Comparison of ENCODE assay signal across 6 cellular contexts in the genomic region with DNA sequence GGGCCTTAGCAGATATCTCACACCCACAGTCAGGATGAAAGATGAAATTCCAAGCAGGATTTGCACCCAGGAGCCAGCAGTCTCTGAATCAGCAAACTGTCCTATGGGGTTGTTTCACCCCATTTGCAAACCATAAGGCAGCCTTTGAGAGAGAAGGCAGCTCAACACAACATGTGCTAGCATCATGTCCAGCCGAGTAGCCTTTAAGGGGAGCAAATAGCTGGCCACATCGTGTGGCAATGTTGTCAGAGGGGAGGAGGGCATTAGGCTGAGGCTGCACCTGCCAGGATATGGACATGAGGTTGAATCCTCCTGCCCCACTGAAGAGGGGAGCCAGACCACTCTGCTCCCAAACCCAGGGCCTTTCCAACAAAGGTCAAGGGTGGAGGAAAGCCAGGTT.
"Had no signal": no experiment of that assay in that cellular context is flagged by ENCODE, and none has a peak within 500 bp of the region (broad histone marks: within the 10 kb centered on the region; RNA-seq: fewer than 3 reads in every experiment).

No MANE protein-coding gene starts in this region.

- H3K27ac Mint-ChIP-seq: GM23338, HFFc6 had no signal

- H3K9me3 ChIP-seq: HAP-1 had no signal

- H3K4me1 ChIP-seq: HAP-1 had no signal

- H3K4me3 ChIP-seq: GM23338, HAP-1, K562 had no signal

- H3K36me3 ChIP-seq: HAP-1 had no signal

- H3K4me3 Mint-ChIP-seq: GM23338, HFFc6 had no signal

- H3K9me3 Mint-ChIP-seq: GM23338, HFFc6 had no signal

- ATAC-seq: GM23338, HCT116, K562 had no signal

- DNase-seq: HFFc6, IMR-90 had no signal
